9 cellular contexts compared by ENCODE assay signal in the genomic region with DNA sequence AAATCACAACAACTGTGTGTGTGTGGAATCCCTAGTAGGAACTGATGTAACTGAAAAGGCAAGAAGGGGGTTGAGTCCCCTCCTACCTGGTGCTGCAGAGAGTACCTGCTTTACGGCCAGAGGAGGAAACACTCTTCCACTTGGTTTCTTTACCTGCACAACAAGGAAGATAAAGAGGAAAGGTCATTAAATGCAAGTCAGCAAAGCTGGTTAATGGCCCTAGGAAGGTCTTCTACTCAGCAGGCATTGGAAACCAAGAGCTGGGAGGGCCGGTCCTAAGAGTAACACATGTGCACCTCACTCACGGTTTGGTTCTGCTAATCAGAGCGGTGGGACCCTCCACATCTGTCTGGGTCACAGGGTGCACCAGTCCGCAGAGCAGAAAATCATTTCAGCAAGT. TPM values are rescaled to one million over a fixed set of nuclear protein-coding genes. Genes with fewer than 3 reads are reported as not detected.
DNase-seq lines count a peak whose midpoint lies in the region; ATAC-seq and TF ChIP-seq lines count a peak whose summit lies in the region.
"Not testable (repeated sequence)": the region's sequence is repeated elsewhere in the genome, so short reads cannot be mapped to it uniquely, and the experiment has no call there.
"Had no signal": no experiment of that assay in that cellular context is flagged by ENCODE, and none has a peak within 500 bp of the region (broad histone marks: within the 10 kb centered on the region; RNA-seq: fewer than 3 reads in every experiment).

No MANE protein-coding gene starts in this region.

- H3K36me3 Mint-ChIP-seq in activated T-helper 2 cell treated with anti-CD3 and anti-CD28 coated beads, Interferon-gamma antibody, Interleukin-2, Interleukin-4, amounts not matched to agents 10 μg/mL and 5 μg/mL and 100 μg/mL, durations not matched to agents 14 hours and 24 hours and 36 hours (ENCODE audit: low read depth), result not testable (repeated sequence)

- H3K9ac ChIP-seq in HCT116 (ENCODE audit: low read length) (peak overlapping the region; percentile 78), skeletal muscle tissue (ENCODE audit: low read depth in 1 of 3, low read length in 3 of 3) (peak overlapping the region; percentile 82 to 91 (median 89))

- H3K4me3 Mint-ChIP-seq in activated T-helper 2 cell treated with anti-CD3 and anti-CD28 coated beads, Interferon-gamma antibody, Interleukin-2, Interleukin-4, amounts not matched to agents 10 μg/mL and 5 μg/mL and 100 μg/mL, durations not matched to agents 14 hours and 24 hours and 36 hours (ENCODE audit: low read depth), result peak overlapping the region; percentile 86

- POLR2A ChIA-PET in HCT116 (lab: Charles Lee), result not testable (repeated sequence)

- H3K9me2 ChIP-seq in HCT116 (ENCODE audit: insufficient read depth), result not testable (repeated sequence)

- not testable (repeated sequence) for H3K36me3 ChIP-seq in HCT116 (ENCODE audit: control insufficient read depth in 1 of 2, insufficient read depth in 2 of 2, low read length in 2 of 2); Peyer's patch; right atrium auricular region; skeletal muscle tissue (ENCODE audit: control insufficient read depth in 3 of 3, insufficient read depth in 3 of 3, low read length in 3 of 3)

- not testable (repeated sequence) for DNase-seq in AG09309 (ENCODE audit: low read depth); HCT116 (ENCODE audit: low read depth, low spot score); Peyer's patch; activated T-helper 2 cell treated with anti-CD3 and anti-CD28 coated beads, Interferon-gamma antibody, Interleukin-2, Interleukin-4, amounts not matched to agents 10 μg/mL and 5 μg/mL and 100 μg/mL, durations not matched to agents 14 hours and 24 hours and 36 hours (ENCODE audit: low spot score); dorsolateral prefrontal cortex; right atrium auricular region (ENCODE audit: low spot score)
- DNase-seq in myocyte (ENCODE audit: low read depth), result peak; percentile 0

- not testable (repeated sequence) for H4K20me1 ChIP-seq in HCT116 (ENCODE audit: insufficient read depth)

- not testable (repeated sequence) for H3K4me1 Mint-ChIP-seq in activated T-helper 2 cell treated with anti-CD3 and anti-CD28 coated beads, Interferon-gamma antibody, Interleukin-2, Interleukin-4, amounts not matched to agents 10 μg/mL and 5 μg/mL and 100 μg/mL, durations not matched to agents 14 hours and 24 hours and 36 hours (ENCODE audit: low read depth)

- RAD21 ChIA-PET in HCT116 (lab: Charles Lee; ENCODE audit: low non-redundant PET in 1 of 2, low total read pairs in 2 of 2, uncharacterized antibody in 2 of 2, unreplicated experiment in 2 of 2), result not testable (repeated sequence)

- peak overlapping the region; percentile 78 for H3K4me2 ChIP-seq in HCT116 (ENCODE audit: low read length)

- H3K27me3 ChIP-seq in HCT116 (ENCODE audit: insufficient read depth, low read length); Peyer's patch; dorsolateral prefrontal cortex; right atrium auricular region; skeletal muscle tissue (ENCODE audit: control insufficient read depth in 3 of 3, insufficient read depth in 3 of 3, low read length in 3 of 3): not testable (repeated sequence)

- TF ChIP-seq RAD21 in HCT116 (IDR thresholded peaks at IDR 0.05; ENCODE audit: low read depth), result not testable (repeated sequence)

- not testable (repeated sequence) for H3K4me1 ChIP-seq in HCT116 (ENCODE audit: control insufficient read depth in 1 of 2, insufficient read depth in 2 of 2, low read length in 2 of 2); Peyer's patch; right atrium auricular region; skeletal muscle tissue (ENCODE audit: control insufficient read depth in 3 of 3, insufficient read depth in 3 of 3, low read length in 3 of 3)

- peak overlapping the region; percentile 99 for H3K27ac Mint-ChIP-seq in activated T-helper 2 cell treated with anti-CD3 and anti-CD28 coated beads, Interferon-gamma antibody, Interleukin-2, Interleukin-4, amounts not matched to agents 10 μg/mL and 5 μg/mL and 100 μg/mL, durations not matched to agents 14 hours and 24 hours and 36 hours

- CTCF ChIA-PET in HCT116 (lab: Charles Lee), result not testable (repeated sequence)

- intact Hi-C loops in HCT116 (cut with micrococcal nuclease) (loop anchor here (5.0 kb wide), 1 partner anchor 960 kb away; the partner anchor contains the start of gene CD99L2), dorsolateral prefrontal cortex (cut with DNase I) (loop anchor here in 1 of 2 donors (5.0 kb wide), 1 partner anchor 425 kb away; the partner anchor contains the start of gene MAMLD1)
- intact Hi-C loops in activated T-helper 2 cell treated with anti-CD3 and anti-CD28 coated beads, Interferon-gamma antibody, Interleukin-2, Interleukin-4, amounts not matched to agents 10 μg/mL and 5 μg/mL and 100 μg/mL, durations not matched to agents 14 hours and 24 hours and 36 hours (cut with micrococcal nuclease), result loop anchor here (10.0 kb wide), 2 partner anchors 757 to 957 kb away; partner anchors contain the start of genes CD99L2 and MTMR1

- H3K9me3 Mint-ChIP-seq in activated T-helper 2 cell treated with anti-CD3 and anti-CD28 coated beads, Interferon-gamma antibody, Interleukin-2, Interleukin-4, amounts not matched to agents 10 μg/mL and 5 μg/mL and 100 μg/mL, durations not matched to agents 14 hours and 24 hours and 36 hours, result not testable (repeated sequence)

- not testable (repeated sequence) for H3K9me3 ChIP-seq in HCT116 (ENCODE audit: control insufficient read depth in 1 of 2, insufficient read depth in 1 of 2, low read depth in 1 of 2, low read length in 2 of 2); Peyer's patch; right atrium auricular region; skeletal muscle tissue (ENCODE audit: control insufficient read depth in 3 of 3, low read length in 3 of 3)

- H3K27ac ChIP-seq in HCT116 (ENCODE audit: low read depth, low read length) (peak overlapping the region; percentile 83), Peyer's patch (peak overlapping the region; percentile 90 to 98 (median 95)), dorsolateral prefrontal cortex (peak overlapping the region in 5 of 59 donors; percentile 83 to 93 (median 87)), right atrium auricular region (peak overlapping the region; percentile 89 to 94), skeletal muscle tissue (ENCODE audit: low read depth, low read length) (peak overlapping the region; percentile 88)

- H3K27me3 Mint-ChIP-seq in activated T-helper 2 cell treated with anti-CD3 and anti-CD28 coated beads, Interferon-gamma antibody, Interleukin-2, Interleukin-4, amounts not matched to agents 10 μg/mL and 5 μg/mL and 100 μg/mL, durations not matched to agents 14 hours and 24 hours and 36 hours (ENCODE audit: low read depth), result not testable (repeated sequence)

- peak overlapping the region; percentile 59 for H3K4me3 ChIP-seq in AG09309 (ENCODE audit: control insufficient read depth, low read depth, low read length)
- H3K4me3 ChIP-seq in HCT116 (replicated peaks in 1 of 2; ENCODE audit: low read depth in 1 of 2, low read length in 2 of 2), result peak overlapping the region; percentile 78 to 84
- peak overlapping the region; percentile 50 to 80 (median 58) for H3K4me3 ChIP-seq in Peyer's patch
- peak overlapping the region; percentile 47 to 85 (median 72) for H3K4me3 ChIP-seq in dorsolateral prefrontal cortex
- H3K4me3 ChIP-seq in right atrium auricular region, result peak overlapping the region; percentile 60 to 69
- peak overlapping the region; percentile 80 to 83 (median 81) for H3K4me3 ChIP-seq in skeletal muscle tissue (ENCODE audit: low read length in 3 of 3)

- TF ChIP-seq POLR2A in HCT116 (IDR thresholded peaks at IDR 0.05; ENCODE audit: borderline replicate concordance, extremely low read depth, insufficient read depth, insufficient read length); Peyer's patch (IDR thresholded peaks at IDR 0.05): not testable (repeated sequence)

- H2AFZ ChIP-seq in HCT116 (ENCODE audit: low read depth, low read length, poor library complexity, severe bottlenecking), result not testable (repeated sequence)

- ATAC-seq in HCT116, result not testable (repeated sequence)

- H3K79me2 ChIP-seq in HCT116 (ENCODE audit: insufficient read depth, low read length), result peaks cover 10% of the 10 kb centered on the region; the same call in 1 of the 2 replicates

- BruUV-seq in HCT116 (replicated peaks; lab: Mats Ljungman, UMichigan), result not testable (repeated sequence)

- TF ChIP-seq CTCF in AG09309 (IDR thresholded peaks at IDR 0.05; ENCODE audit: control insufficient read depth, insufficient read depth, low read depth, low read length, missing control alignments); HCT116 (IDR thresholded peaks at IDR 0.05 in 2 of 3, conservative IDR thresholded peaks at IDR 0.05 in 1 of 3; ENCODE audit: borderline replicate concordance in 1 of 3, insufficient read depth in 1 of 3, low read depth in 2 of 3, low read length in 2 of 3); Peyer's patch (IDR thresholded peaks at IDR 0.05); dorsolateral prefrontal cortex (IDR thresholded peaks at IDR 0.05 in 54 of 56, conservative IDR thresholded peaks at IDR 0.05 in 2 of 56; ENCODE audit: low read depth in 1 of 56, partially characterized antibody in 56 of 56); right atrium auricular region (IDR thresholded peaks at IDR 0.05): not testable (repeated sequence)

RNA-seq across cellular contexts. Expression of gene EOLA2, which starts 1.0 kb away (rescaled TPM):
- 26.4 TPM for total RNA-seq in HCT116 (2021; ENCODE audit: unreplicated experiment)
- polyA plus RNA-seq in HCT116 (2012), result 25.7 and 33.6 TPM in 2 replicates
- 10 to 100 TPM; 24.5 to 39.6 (median 29.7) TPM for total RNA-seq in Peyer's patch
- 45.1 and 45.2 TPM in 2 replicates for total RNA-seq in activated T-helper 2 cell treated with anti-CD3 and anti-CD28 coated beads, Interferon-gamma antibody, Interleukin-2, Interleukin-4, amounts not matched to agents 10 μg/mL and 5 μg/mL and 100 μg/mL, durations not matched to agents 14 hours and 24 hours and 36 hours
- total RNA-seq in dorsolateral prefrontal cortex, result 10 to 100 TPM; 18.9 to 40.5 (median 28.8) TPM
- total RNA-seq in right atrium auricular region, result 10 to 100 TPM; 15.4 to 22.2 TPM
- total RNA-seq in myocyte, result 20.2 and 34.6 TPM in 2 replicates
- 55.4 TPM for polyA plus RNA-seq in myocyte (2012)
- 8.9 TPM for total RNA-seq in skeletal muscle tissue

RNA-seq across cellular contexts. Expression of gene HSFX4, which starts 8.0 kb away (rescaled TPM):
- total RNA-seq in HCT116 (2021; ENCODE audit: unreplicated experiment) (not detected), Peyer's patch (not detected), dorsolateral prefrontal cortex (under 1 TPM in 2 of 120 experiments, not detected in 118; 0.39 to 0.43 TPM), right atrium auricular region (not detected), myocyte (not detected in 2 replicates), skeletal muscle tissue (not detected)
- not detected in 2 replicates for polyA plus RNA-seq in HCT116 (2012)
- total RNA-seq in activated T-helper 2 cell treated with anti-CD3 and anti-CD28 coated beads, Interferon-gamma antibody, Interleukin-2, Interleukin-4, amounts not matched to agents 10 μg/mL and 5 μg/mL and 100 μg/mL, durations not matched to agents 14 hours and 24 hours and 36 hours, result not detected in 2 replicates
- not detected for polyA plus RNA-seq in myocyte (2012)
- total RNA-seq: G401 had no signal

RNA-seq across cellular contexts. Expression of gene MAGEA8, which starts 56.3 kb away (rescaled TPM):
- total RNA-seq in HCT116 (2021; ENCODE audit: unreplicated experiment) (not detected), Peyer's patch (not detected), dorsolateral prefrontal cortex (not detected), right atrium auricular region (not detected), myocyte (not detected in 2 replicates), skeletal muscle tissue (not detected)
- polyA plus RNA-seq in HCT116 (2012), result 0.04 and 0.09 TPM in 2 replicates
- total RNA-seq in activated T-helper 2 cell treated with anti-CD3 and anti-CD28 coated beads, Interferon-gamma antibody, Interleukin-2, Interleukin-4, amounts not matched to agents 10 μg/mL and 5 μg/mL and 100 μg/mL, durations not matched to agents 14 hours and 24 hours and 36 hours, result not detected in 2 replicates
- not detected for polyA plus RNA-seq in myocyte (2012)
- total RNA-seq: G401 had no signal
